1 cellular context compared by ENCODE assay signal in genomic region chr17:50153650-50154575, GRCh38.
A peak's percentile ranks its signal among the peaks of the same experiment; 100 is the strongest.
TF ChIP-seq lines count a peak whose summit lies in the region.

No MANE protein-coding gene starts in this region.

TF ChIP-seq in K562, 482 proteins besides CTCF, POLR2A, EP300 and RAD21 (continued from another document and continues in another):
- TF ChIP-seq CUX1 (CRISPR knock-in tag; IDR thresholded peaks at IDR 0.05) (no peak), ZNF830 (CRISPR knock-in tag; IDR thresholded peaks at IDR 0.05) (no peak), KLF13 (tag; IDR thresholded peaks at IDR 0.05; ENCODE audit: borderline replicate concordance, low read depth) (no peak), NFE2 (IDR thresholded peaks at IDR 0.05; ENCODE audit: low read depth) (no peak), PTBP1 (IDR thresholded peaks at IDR 0.05; ENCODE audit: low read depth, low read length) (no peak), ZFP36 (IDR thresholded peaks at IDR 0.05; ENCODE audit: low read depth, low read length, partially characterized antibody) (peak; percentile 80), ZEB2 (IDR thresholded peaks at IDR 0.05) (peak; percentile 89), FOXP4 (CRISPR knock-in tag; IDR thresholded peaks at IDR 0.05; ENCODE audit: borderline replicate concordance) (no peak), FOXM1 (IDR thresholded peaks at IDR 0.05; ENCODE audit: low read depth) (peak; percentile 45; the same call in 1 of the 2 replicates), FOXM1 (CRISPR knock-in tag; IDR thresholded peaks at IDR 0.05; ENCODE audit: low read depth) (no peak), ZNF347 (CRISPR knock-in tag; IDR thresholded peaks at IDR 0.05; ENCODE audit: low read depth) (no peak), SMARCC2 (IDR thresholded peaks at IDR 0.05; ENCODE audit: low read depth) (peak; percentile 40; the same call in 1 of the 2 replicates), THRAP3 (IDR thresholded peaks at IDR 0.05; ENCODE audit: borderline replicate concordance) (no peak), ARNT (IDR thresholded peaks at IDR 0.05) (0 out of 4 replicates have a peak, but pooled peaks of 1 of the 2 experiments have one; percentile 10), GATAD2B (IDR thresholded peaks at IDR 0.05; ENCODE audit: borderline replicate concordance) (peak; percentile 7; the same call in 1 of the 2 replicates), RCOR1 (IDR thresholded peaks at IDR 0.05; ENCODE audit: borderline replicate concordance in 1 of 2, low read depth in 2 of 2, low read length in 2 of 2) (peak in 1 of 2 experiments; percentile 74; a peak in 3 of 4 replicates), RNF219 (CRISPR knock-in tag; IDR thresholded peaks at IDR 0.05) (no peak), KLF16 (IDR thresholded peaks at IDR 0.05) (peak; percentile 82), ZKSCAN3 (CRISPR knock-in tag; IDR thresholded peaks at IDR 0.05) (no peak), XRCC3 (IDR thresholded peaks at IDR 0.05) (no peak), BRCA1 (IDR thresholded peaks at IDR 0.05) (no peak), BRCA1 (CRISPR knock-in tag; IDR thresholded peaks at IDR 0.05) (no peak), U2AF1 (optimal IDR thresholded peaks at IDR 0.05; ENCODE audit: low read depth, low read length) (no peak), ELF4 (CRISPR knock-in tag; IDR thresholded peaks at IDR 0.05) (no peak), MCM2 (IDR thresholded peaks at IDR 0.05; ENCODE audit: low read depth) (no peak), C11orf30 (IDR thresholded peaks at IDR 0.05; ENCODE audit: low read depth) (no peak), TAF7 (tag; IDR thresholded peaks at IDR 0.05) (no peak), NUFIP1 (IDR thresholded peaks at IDR 0.05; ENCODE audit: partially characterized antibody) (no peak), CHCHD3 (CRISPR knock-in tag; IDR thresholded peaks at IDR 0.05) (no peak), ZNF398 (CRISPR knock-in tag; IDR thresholded peaks at IDR 0.05) (no peak), HMGN3 (IDR thresholded peaks at IDR 0.05; ENCODE audit: borderline replicate concordance, extremely low read depth, insufficient read length, low read depth, low read length) (peak; percentile 68), MYC (IDR thresholded peaks at IDR 0.05; ENCODE audit: low read depth, low read length) (no peak), MYC (CRISPR knock-in tag; IDR thresholded peaks at IDR 0.05; ENCODE audit: borderline replicate concordance, low read depth) (no peak), MYNN (IDR thresholded peaks at IDR 0.05) (peak; percentile 60), MYNN (CRISPR knock-in tag; IDR thresholded peaks at IDR 0.05) (no peak)
- TF ChIP-seq, protein P1, sequence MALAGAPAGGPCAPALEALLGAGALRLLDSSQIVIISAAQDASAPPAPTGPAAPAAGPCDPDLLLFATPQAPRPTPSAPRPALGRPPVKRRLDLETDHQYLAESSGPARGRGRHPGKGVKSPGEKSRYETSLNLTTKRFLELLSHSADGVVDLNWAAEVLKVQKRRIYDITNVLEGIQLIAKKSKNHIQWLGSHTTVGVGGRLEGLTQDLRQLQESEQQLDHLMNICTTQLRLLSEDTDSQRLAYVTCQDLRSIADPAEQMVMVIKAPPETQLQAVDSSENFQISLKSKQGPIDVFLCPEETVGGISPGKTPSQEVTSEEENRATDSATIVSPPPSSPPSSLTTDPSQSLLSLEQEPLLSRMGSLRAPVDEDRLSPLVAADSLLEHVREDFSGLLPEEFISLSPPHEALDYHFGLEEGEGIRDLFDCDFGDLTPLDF (CRISPR knock-in tag; IDR thresholded peaks at IDR 0.05) = no peak
- TF ChIP-seq, protein P2, sequence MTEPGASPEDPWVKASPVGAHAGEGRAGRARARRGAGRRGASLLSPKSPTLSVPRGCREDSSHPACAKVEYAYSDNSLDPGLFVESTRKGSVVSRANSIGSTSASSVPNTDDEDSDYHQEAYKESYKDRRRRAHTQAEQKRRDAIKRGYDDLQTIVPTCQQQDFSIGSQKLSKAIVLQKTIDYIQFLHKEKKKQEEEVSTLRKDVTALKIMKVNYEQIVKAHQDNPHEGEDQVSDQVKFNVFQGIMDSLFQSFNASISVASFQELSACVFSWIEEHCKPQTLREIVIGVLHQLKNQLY (CRISPR knock-in tag; conservative IDR thresholded peaks at IDR 0.05) = no peak
- TF ChIP-seq, protein P3, sequence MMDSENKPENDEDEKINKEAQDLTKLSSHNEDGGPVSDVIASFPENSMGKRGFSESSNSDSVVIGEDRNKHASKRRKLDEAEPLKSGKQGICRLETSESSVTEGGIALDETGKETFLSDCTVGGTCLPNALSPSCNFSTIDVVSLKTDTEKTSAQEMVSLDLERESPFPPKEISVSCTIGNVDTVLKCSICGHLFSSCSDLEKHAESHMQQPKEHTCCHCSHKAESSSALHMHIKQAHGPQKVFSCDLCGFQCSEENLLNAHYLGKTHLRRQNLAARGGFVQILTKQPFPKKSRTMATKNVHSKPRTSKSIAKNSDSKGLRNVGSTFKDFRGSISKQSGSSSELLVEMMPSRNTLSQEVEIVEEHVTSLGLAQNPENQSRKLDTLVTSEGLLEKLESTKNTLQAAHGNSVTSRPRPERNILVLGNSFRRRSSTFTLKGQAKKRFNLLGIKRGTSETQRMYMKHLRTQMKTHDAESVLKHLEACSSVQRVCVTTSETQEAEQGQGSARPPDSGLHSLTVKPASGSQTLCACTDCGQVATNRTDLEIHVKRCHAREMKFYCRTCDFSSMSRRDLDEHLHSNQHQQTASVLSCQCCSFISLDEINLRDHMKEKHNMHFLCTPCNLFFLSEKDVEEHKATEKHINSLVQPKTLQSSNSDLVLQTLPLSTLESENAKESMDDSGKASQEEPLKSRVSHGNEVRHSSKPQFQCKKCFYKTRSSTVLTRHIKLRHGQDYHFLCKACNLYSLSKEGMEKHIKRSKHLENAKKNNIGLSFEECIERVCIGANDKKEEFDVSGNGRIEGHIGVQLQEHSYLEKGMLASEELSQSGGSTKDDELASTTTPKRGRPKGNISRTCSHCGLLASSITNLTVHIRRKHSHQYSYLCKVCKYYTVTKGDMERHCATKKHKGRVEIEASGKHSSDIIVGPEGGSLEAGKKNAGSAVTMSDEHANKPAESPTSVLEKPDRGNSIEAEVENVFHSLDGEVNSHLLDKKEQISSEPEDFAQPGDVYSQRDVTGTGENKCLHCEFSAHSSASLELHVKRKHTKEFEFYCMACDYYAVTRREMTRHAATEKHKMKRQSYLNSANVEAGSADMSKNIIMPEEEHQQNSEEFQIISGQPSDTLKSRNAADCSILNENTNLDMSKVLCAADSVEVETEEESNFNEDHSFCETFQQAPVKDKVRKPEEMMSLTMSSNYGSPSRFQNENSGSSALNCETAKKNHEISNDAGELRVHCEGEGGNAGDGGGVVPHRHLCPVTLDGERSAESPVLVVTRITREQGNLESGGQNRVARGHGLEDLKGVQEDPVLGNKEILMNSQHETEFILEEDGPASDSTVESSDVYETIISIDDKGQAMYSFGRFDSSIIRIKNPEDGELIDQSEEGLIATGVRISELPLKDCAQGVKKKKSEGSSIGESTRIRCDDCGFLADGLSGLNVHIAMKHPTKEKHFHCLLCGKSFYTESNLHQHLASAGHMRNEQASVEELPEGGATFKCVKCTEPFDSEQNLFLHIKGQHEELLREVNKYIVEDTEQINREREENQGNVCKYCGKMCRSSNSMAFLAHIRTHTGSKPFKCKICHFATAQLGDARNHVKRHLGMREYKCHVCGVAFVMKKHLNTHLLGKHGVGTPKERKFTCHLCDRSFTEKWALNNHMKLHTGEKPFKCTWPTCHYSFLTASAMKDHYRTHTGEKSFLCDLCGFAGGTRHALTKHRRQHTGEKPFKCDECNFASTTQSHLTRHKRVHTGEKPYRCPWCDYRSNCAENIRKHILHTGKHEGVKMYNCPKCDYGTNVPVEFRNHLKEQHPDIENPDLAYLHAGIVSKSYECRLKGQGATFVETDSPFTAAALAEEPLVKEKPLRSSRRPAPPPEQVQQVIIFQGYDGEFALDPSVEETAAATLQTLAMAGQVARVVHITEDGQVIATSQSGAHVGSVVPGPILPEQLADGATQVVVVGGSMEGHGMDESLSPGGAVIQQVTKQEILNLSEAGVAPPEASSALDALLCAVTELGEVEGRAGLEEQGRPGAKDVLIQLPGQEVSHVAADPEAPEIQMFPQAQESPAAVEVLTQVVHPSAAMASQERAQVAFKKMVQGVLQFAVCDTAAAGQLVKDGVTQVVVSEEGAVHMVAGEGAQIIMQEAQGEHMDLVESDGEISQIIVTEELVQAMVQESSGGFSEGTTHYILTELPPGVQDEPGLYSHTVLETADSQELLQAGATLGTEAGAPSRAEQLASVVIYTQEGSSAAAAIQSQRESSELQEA (IDR thresholded peaks at IDR 0.05; ENCODE audit: low read depth) = no peak
- TF ChIP-seq, protein P4, sequence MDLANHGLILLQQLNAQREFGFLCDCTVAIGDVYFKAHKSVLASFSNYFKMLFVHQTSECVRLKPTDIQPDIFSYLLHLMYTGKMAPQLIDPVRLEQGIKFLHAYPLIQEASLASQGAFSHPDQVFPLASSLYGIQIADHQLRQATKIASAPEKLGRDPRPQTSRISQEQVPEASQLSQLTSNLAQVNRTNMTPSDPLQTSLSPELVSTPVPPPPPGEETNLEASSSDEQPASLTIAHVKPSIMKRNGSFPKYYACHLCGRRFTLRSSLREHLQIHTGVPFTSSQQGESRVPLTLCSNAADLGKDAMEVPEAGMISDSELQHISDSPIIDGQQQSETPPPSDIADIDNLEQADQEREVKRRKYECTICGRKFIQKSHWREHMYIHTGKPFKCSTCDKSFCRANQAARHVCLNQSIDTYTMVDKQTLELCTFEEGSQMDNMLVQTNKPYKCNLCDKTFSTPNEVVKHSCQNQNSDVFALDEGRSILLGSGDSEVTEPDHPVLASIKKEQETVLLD (IDR thresholded peaks at IDR 0.05) = peak; percentile 62; the same call in 1 of the 2 replicates
